Comparison of ENCODE assay signal across 10 cellular contexts in the genomic region with DNA sequence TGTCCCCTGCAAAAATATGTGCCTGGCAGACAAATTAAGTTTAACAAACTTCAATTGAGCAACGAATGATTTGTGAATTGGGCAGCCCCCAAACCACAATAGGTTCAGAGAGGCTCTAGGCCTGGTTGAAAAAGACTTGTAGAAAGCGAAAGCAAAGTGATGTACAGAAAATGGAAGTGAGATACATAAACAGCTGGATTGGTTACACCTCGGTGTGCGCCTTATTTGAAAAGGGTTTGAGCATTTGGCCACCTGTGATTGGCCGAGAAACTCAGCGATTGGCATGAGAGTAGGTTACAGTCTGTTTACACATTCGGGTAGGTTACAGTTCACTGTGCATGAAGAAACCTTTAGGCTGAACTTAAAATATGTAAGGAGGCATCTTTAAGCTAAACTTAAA.
DNase-seq lines count a peak whose midpoint lies in the region; ATAC-seq lines count a peak whose summit lies in the region.
"Had no signal": no experiment of that assay in that cellular context is flagged by ENCODE, and none has a peak within 500 bp of the region (broad histone marks: within the 10 kb centered on the region; RNA-seq: fewer than 3 reads in every experiment).

No MANE protein-coding gene starts in this region.

- H3K27me3 Mint-ChIP-seq in memory B cell: no peaks in the 10 kb centered on the region
- no peaks in the 10 kb centered on the region for H3K27me3 Mint-ChIP-seq in activated T-helper 17 cell treated with anti-CD3 and anti-CD28 coated beads, Interleukin-2, amount 50 U/mL, for 72 hours

- H3K36me3 Mint-ChIP-seq in memory B cell: no peaks in the 10 kb centered on the region
- H3K36me3 Mint-ChIP-seq in activated T-helper 17 cell treated with anti-CD3 and anti-CD28 coated beads, Interleukin-2, amount 50 U/mL, for 72 hours (ENCODE audit: low read depth): no peaks in the 10 kb centered on the region

- no peak overlapping the region for H3K27ac ChIP-seq in caudate nucleus (ENCODE audit: low read depth, low read length)
- H3K27ac ChIP-seq: thoracic aorta had no signal

- ATAC-seq in GM18907 (IDR thresholded peaks at IDR 0.05; ENCODE audit: unreplicated experiment) (peak; percentile 90), GM21528 (IDR thresholded peaks at IDR 0.05; ENCODE audit: low FRiP score, unreplicated experiment) (peak; percentile 94), HG03139 (IDR thresholded peaks at IDR 0.05; ENCODE audit: unreplicated experiment) (peak; percentile 70), memory B cell (ENCODE audit: low read depth) (peak; percentile 98)
- no peak for ATAC-seq in activated T-helper 17 cell treated with anti-CD3 and anti-CD28 coated beads, Interleukin-2, amount 50 U/mL, for 72 hours (replicated peaks)

- H3K9me3 Mint-ChIP-seq in memory B cell: no peaks in the 10 kb centered on the region
- no peaks in the 10 kb centered on the region for H3K9me3 Mint-ChIP-seq in activated T-helper 17 cell treated with anti-CD3 and anti-CD28 coated beads, Interleukin-2, amount 50 U/mL, for 72 hours

- DNase-seq in memory B cell (ENCODE audit: low spot score in 2 of 2): peak in 1 of 2 donors; percentile 14
- DNase-seq in EL: no peak
- DNase-seq in caudate nucleus (lab: John Stamatoyannopoulos, UW): no peak
- DNase-seq: dermis blood vessel endothelial cell had no signal

- no peak overlapping the region for H3K4me3 Mint-ChIP-seq in memory B cell
- H3K4me3 Mint-ChIP-seq in activated T-helper 17 cell treated with anti-CD3 and anti-CD28 coated beads, Interleukin-2, amount 50 U/mL, for 72 hours: no peak overlapping the region
- H3K4me3 Mint-ChIP-seq: T-helper 1 cell treated with Interleukin-12 subunit alpha and Interleukin-12 subunit beta and Interleukin-4 antibody, amounts not matched to agents 30 μg/mL and 1 μg/mL, for 36 hours had no signal

- peaks cover 16% of the 10 kb centered on the region for H3K4me1 Mint-ChIP-seq in memory B cell
- H3K4me1 Mint-ChIP-seq in activated T-helper 17 cell treated with anti-CD3 and anti-CD28 coated beads, Interleukin-2, amount 50 U/mL, for 72 hours: no peaks in the 10 kb centered on the region

- H3K27ac Mint-ChIP-seq in memory B cell: peak overlapping the region; percentile 77
- no peak overlapping the region for H3K27ac Mint-ChIP-seq in activated T-helper 17 cell treated with anti-CD3 and anti-CD28 coated beads, Interleukin-2, amount 50 U/mL, for 72 hours
- H3K27ac Mint-ChIP-seq: T-helper 1 cell treated with Interleukin-12 subunit alpha and Interleukin-12 subunit beta and Interleukin-4 antibody, amounts not matched to agents 30 μg/mL and 1 μg/mL, for 36 hours had no signal
